ENCODE assay signal across 1 cellular context in genomic region chr10:35342381-35342780, GRCh38.
TF ChIP-seq lines count a peak whose summit lies in the region.

No MANE protein-coding gene starts in this region.

TF ChIP-seq in GM12878, 131 proteins besides CTCF, POLR2A, EP300 and RAD21:
- no peak for TF ChIP-seq HDGF (IDR thresholded peaks at IDR 0.05)
- TF ChIP-seq RFX5 (IDR thresholded peaks at IDR 0.05; ENCODE audit: low read depth, low read length), result no peak
- TF ChIP-seq KAT2A (conservative IDR thresholded peaks at IDR 0.05; ENCODE audit: control insufficient read depth, low read depth, low read length), result no peak
- no peak for TF ChIP-seq CBFB (IDR thresholded peaks at IDR 0.05; ENCODE audit: low read depth)
- TF ChIP-seq STAT1 (conservative IDR thresholded peaks at IDR 0.05), result no peak
- TF ChIP-seq ASH2L (IDR thresholded peaks at IDR 0.05; ENCODE audit: borderline replicate concordance, low read depth), result no peak
- no peak for TF ChIP-seq GABPA (IDR thresholded peaks at IDR 0.05; ENCODE audit: low read depth)
- no peak for TF ChIP-seq YY1 (IDR thresholded peaks at IDR 0.05; ENCODE audit: low read depth, low read length)
- TF ChIP-seq STAT3 (IDR thresholded peaks at IDR 0.05; ENCODE audit: low read depth, low read length), result no peak
- no peak for TF ChIP-seq POU2F2 (IDR thresholded peaks at IDR 0.05; ENCODE audit: borderline replicate concordance, low read depth, low read length)
- TF ChIP-seq MTA3 (IDR thresholded peaks at IDR 0.05; ENCODE audit: borderline replicate concordance, low read length), result no peak
- no peak for TF ChIP-seq SIX5 (IDR thresholded peaks at IDR 0.05; ENCODE audit: low read depth, low read length, severe bottlenecking)
- TF ChIP-seq SP1 (IDR thresholded peaks at IDR 0.05; ENCODE audit: low read depth, low read length), result no peak
- no peak for TF ChIP-seq ATF7 (IDR thresholded peaks at IDR 0.05; ENCODE audit: low read depth)
- no peak for TF ChIP-seq MEF2B (IDR thresholded peaks at IDR 0.05; ENCODE audit: partially characterized antibody, poor library complexity, severe bottlenecking)
